ENCODE assay signal across 12 cellular contexts in the genomic region with DNA sequence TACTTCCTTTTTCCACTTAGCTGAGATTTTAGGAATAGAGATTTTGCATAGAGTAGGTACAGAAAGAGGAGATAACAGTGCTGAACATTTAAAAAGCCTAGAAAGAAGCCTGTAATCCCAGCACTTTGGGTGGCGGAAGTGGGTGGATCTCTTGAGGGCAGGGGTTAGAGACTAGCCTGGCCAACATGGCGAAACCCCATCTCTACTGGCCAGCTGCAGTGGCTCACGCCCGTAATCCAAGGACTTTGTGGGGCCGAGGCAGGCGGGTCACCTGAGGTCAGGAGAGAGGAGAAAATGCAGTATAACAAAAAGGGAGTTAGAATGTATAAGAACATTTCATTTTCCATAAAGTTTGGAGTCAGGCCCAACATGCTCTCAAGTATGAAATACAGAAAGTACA.
"Had no signal": no experiment of that assay in that cellular context is flagged by ENCODE, and none has a peak within 500 bp of the region (broad histone marks: within the 10 kb centered on the region; RNA-seq: fewer than 3 reads in every experiment).

No MANE protein-coding gene starts in this region.

- H3K4me1 ChIP-seq: esophagus muscularis mucosa, lower lobe of right lung, psoas muscle, stomach had no signal

- H3K4me1 Mint-ChIP-seq: activated CD4-positive, alpha-beta T cell treated with anti-CD3 and anti-CD28 coated beads for 36 hours; activated naive CD8-positive, alpha-beta T cell treated with anti-CD3 and anti-CD28 coated beads, Interleukin-2, amount 50 U/mL, for 24 hours; naive thymus-derived CD8-positive, alpha-beta T cell had no signal

- H3K4me3 Mint-ChIP-seq: activated CD4-positive, alpha-beta T cell treated with anti-CD3 and anti-CD28 coated beads for 36 hours; activated naive CD8-positive, alpha-beta T cell treated with anti-CD3 and anti-CD28 coated beads, Interleukin-2, amount 50 U/mL, for 24 hours; activated T-helper 1 cell treated with anti-CD3 and anti-CD28 coated beads, Interleukin-12 subunit alpha, Interleukin-12 subunit beta, Interleukin-2, Interleukin-4 antibody, amounts not matched to agents 30 ng/mL and 10 ng/mL and 1 ng/mL, durations not matched to agents 14 hours and 24 hours and 36 hours; naive thymus-derived CD8-positive, alpha-beta T cell had no signal

- H3K9me3 Mint-ChIP-seq: activated naive CD8-positive, alpha-beta T cell treated with anti-CD3 and anti-CD28 coated beads, Interleukin-2, amount 50 U/mL, for 24 hours; activated T-helper 1 cell treated with anti-CD3 and anti-CD28 coated beads, Interleukin-12 subunit alpha, Interleukin-12 subunit beta, Interleukin-2, Interleukin-4 antibody, amounts not matched to agents 30 ng/mL and 10 ng/mL and 1 ng/mL, durations not matched to agents 14 hours and 24 hours and 36 hours; naive thymus-derived CD8-positive, alpha-beta T cell had no signal

- H3K36me3 ChIP-seq: esophagus muscularis mucosa, lower lobe of right lung, stomach had no signal

- DNase-seq: activated CD4-positive, alpha-beta T cell treated with anti-CD3 and anti-CD28 coated beads for 36 hours; activated naive CD4-positive, alpha-beta T cell; activated naive CD8-positive, alpha-beta T cell treated with anti-CD3 and anti-CD28 coated beads, Interleukin-2, amount 50 U/mL, for 24 hours; foreskin melanocyte; head of caudate nucleus; lower lobe of right lung; naive thymus-derived CD8-positive, alpha-beta T cell; nucleus accumbens; stomach had no signal

- H3K9me3 ChIP-seq: esophagus muscularis mucosa, lower lobe of right lung, psoas muscle, stomach had no signal

- H3K27me3 Mint-ChIP-seq: activated CD4-positive, alpha-beta T cell treated with anti-CD3 and anti-CD28 coated beads for 36 hours; activated naive CD8-positive, alpha-beta T cell treated with anti-CD3 and anti-CD28 coated beads, Interleukin-2, amount 50 U/mL, for 24 hours; naive thymus-derived CD8-positive, alpha-beta T cell had no signal

- ATAC-seq: activated CD4-positive, alpha-beta T cell treated with anti-CD3 and anti-CD28 coated beads for 36 hours; activated naive CD8-positive, alpha-beta T cell treated with anti-CD3 and anti-CD28 coated beads, Interleukin-2, amount 50 U/mL, for 24 hours; lower lobe of right lung; naive thymus-derived CD8-positive, alpha-beta T cell had no signal

- H3K4me3 ChIP-seq: esophagus muscularis mucosa, lower lobe of right lung, psoas muscle, stomach had no signal

- H3K27me3 ChIP-seq: esophagus muscularis mucosa, stomach had no signal

- H3K27ac Mint-ChIP-seq: activated CD4-positive, alpha-beta T cell treated with anti-CD3 and anti-CD28 coated beads for 36 hours; activated naive CD8-positive, alpha-beta T cell treated with anti-CD3 and anti-CD28 coated beads, Interleukin-2, amount 50 U/mL, for 24 hours; activated T-helper 1 cell treated with anti-CD3 and anti-CD28 coated beads, Interleukin-12 subunit alpha, Interleukin-12 subunit beta, Interleukin-2, Interleukin-4 antibody, amounts not matched to agents 30 ng/mL and 10 ng/mL and 1 ng/mL, durations not matched to agents 14 hours and 24 hours and 36 hours had no signal

- H3K27ac ChIP-seq: esophagus muscularis mucosa, lower lobe of right lung, psoas muscle, stomach had no signal
